In genomic region chr13:31631071-31631470, GRCh38 we compare ENCODE assay signal across 20 cellular contexts.
A peak's percentile ranks its signal among the peaks of the same experiment; 100 is the strongest.
DNase-seq lines count a peak whose midpoint lies in the region; ATAC-seq and TF ChIP-seq lines count a peak whose summit lies in the region.
"Had no signal": no experiment of that assay in that cellular context is flagged by ENCODE, and none has a peak within 500 bp of the region (broad histone marks: within the 10 kb centered on the region; RNA-seq: fewer than 3 reads in every experiment).

No MANE protein-coding gene starts in this region.

- H3K36me3 ChIP-seq in SK-N-MC (ENCODE audit: insufficient read depth, low read length) = no peaks in the 10 kb centered on the region
- H3K36me3 ChIP-seq: tibial nerve had no signal

- H3K4me1 Mint-ChIP-seq in T-helper 17 cell = no peaks in the 10 kb centered on the region
- H3K4me1 Mint-ChIP-seq: activated naive CD8-positive, alpha-beta T cell treated with anti-CD3 and anti-CD28 coated beads for 36 hours had no signal

- no peak overlapping the region for H3K4me3 ChIP-seq in SK-N-MC
- H3K4me3 ChIP-seq in fibroblast of mammary gland (ENCODE audit: control insufficient read depth, low read depth, low read length) = no peak overlapping the region
- H3K4me3 ChIP-seq: coronary artery, tibial nerve had no signal

- H3K4me3 Mint-ChIP-seq in T-helper 17 cell = no peak overlapping the region
- H3K4me3 Mint-ChIP-seq: activated naive CD8-positive, alpha-beta T cell treated with anti-CD3 and anti-CD28 coated beads for 36 hours; natural killer cell treated with Interleukin-12 subunit alpha and Interleukin-12 subunit beta and Interleukin-15 and Interleukin-18, amount 100 ng/mL, for 72 hours had no signal

- ATAC-seq in HG03460 (IDR thresholded peaks at IDR 0.05; ENCODE audit: unreplicated experiment) (no peak), T-helper 17 cell (no peak)
- ATAC-seq: left cardiac atrium; natural killer cell treated with Interleukin-12 subunit alpha and Interleukin-12 subunit beta and Interleukin-15 and Interleukin-18, amount 100 ng/mL, for 72 hours; stimulated activated naive CD8-positive, alpha-beta T cell treated with anti-CD3 and anti-CD28 coated beads, Interleukin-15, Interleukin-2, amounts not matched to agents 100 U/mL and 50 U/mL, for 24 hours had no signal

- TF ChIP-seq CTCF in fibroblast of mammary gland (conservative IDR thresholded peaks at IDR 0.05; ENCODE audit: control insufficient read depth, insufficient read depth, low read depth, low read length) = no peak

- no peaks in the 10 kb centered on the region for H3K9me3 ChIP-seq in SK-N-MC (ENCODE audit: low read depth, low read length)
- no peaks in the 10 kb centered on the region for H3K9me3 ChIP-seq in T-helper 17 cell (ENCODE audit: control insufficient read depth, low read length, poor library complexity, severe bottlenecking)

- H3K27ac ChIP-seq in SK-N-MC = peak overlapping the region; percentile 85; the same call in 1 of the 2 replicates
- H3K27ac ChIP-seq: coronary artery, tibial nerve had no signal

- no peaks in the 10 kb centered on the region for H3K36me3 Mint-ChIP-seq in T-helper 17 cell (ENCODE audit: low read depth)
- H3K36me3 Mint-ChIP-seq: activated naive CD8-positive, alpha-beta T cell treated with anti-CD3 and anti-CD28 coated beads for 36 hours; natural killer cell treated with Interleukin-12 subunit alpha and Interleukin-12 subunit beta and Interleukin-15 and Interleukin-18, amount 100 ng/mL, for 72 hours had no signal

- no peak overlapping the region for H3K9ac ChIP-seq in SK-N-MC (ENCODE audit: insufficient read length)

- H3K27ac Mint-ChIP-seq in T-helper 17 cell = no peak overlapping the region
- H3K27ac Mint-ChIP-seq: activated naive CD8-positive, alpha-beta T cell treated with anti-CD3 and anti-CD28 coated beads for 36 hours; natural killer cell treated with Interleukin-12 subunit alpha and Interleukin-12 subunit beta and Interleukin-15 and Interleukin-18, amount 100 ng/mL, for 72 hours had no signal

- H3K27me3 Mint-ChIP-seq in T-helper 17 cell = peaks cover 18% of the 10 kb centered on the region

- DNase-seq in EL (peak; percentile 25), M059J (ENCODE audit: low read depth) (peak; percentile 48), SK-N-MC (ENCODE audit: low read depth, low spot score) (no peak), fibroblast of mammary gland (ENCODE audit: low read depth) (peak; percentile 48), dedifferentiated amniotic fluid mesenchymal stem cell (ENCODE audit: extremely low spot score) (no peak), amniotic stem cell (lab: John Stamatoyannopoulos, UW) (no peak), T-helper 17 cell (no peak)
- DNase-seq: activated CD4-positive, CD25-positive, alpha-beta regulatory T cell; activated CD8-positive, alpha-beta memory T cell treated with anti-CD3 and anti-CD28 coated beads for 24 hours; activated naive CD8-positive, alpha-beta T cell treated with anti-CD3 and anti-CD28 coated beads for 36 hours; DND-41; left cardiac atrium; NCI-H187; posterior cingulate gyrus; stimulated activated naive CD8-positive, alpha-beta T cell treated with anti-CD3 and anti-CD28 coated beads, Interleukin-15, Interleukin-2, amounts not matched to agents 100 U/mL and 50 U/mL, for 24 hours; T-helper 1 cell had no signal

Comparison
In these comparisons a context has a peak if more than half of its experiments do, and no peak if none do; other contexts are left out.
1. DNase-seq: peak in EL (single experiment), M059J (single experiment) and fibroblast of mammary gland (single experiment); none in SK-N-MC (single experiment), dedifferentiated amniotic fluid mesenchymal stem cell (single experiment), amniotic stem cell (single experiment) and T-helper 17 cell (0 of 3).